1 cellular context compared by ENCODE assay signal in genomic region chr1:2175055-2175414, GRCh38.
TF ChIP-seq lines count a peak whose summit lies in the region.

No MANE protein-coding gene starts in this region.

TF ChIP-seq in K562, 482 proteins besides CTCF, POLR2A, EP300 and RAD21:
- TF ChIP-seq SIRT6 (IDR thresholded peaks at IDR 0.05; ENCODE audit: low read depth, low read length), result no peak
- no peak for TF ChIP-seq ZFP1 (CRISPR knock-in tag; IDR thresholded peaks at IDR 0.05)
- no peak for TF ChIP-seq SMC3 (conservative IDR thresholded peaks at IDR 0.05; ENCODE audit: insufficient read depth, low read depth, low read length)
- TF ChIP-seq ZFP91 (CRISPR knock-in tag; IDR thresholded peaks at IDR 0.05), result no peak
- TF ChIP-seq RBM22 (IDR thresholded peaks at IDR 0.05; ENCODE audit: low read depth, low read length, poor library complexity, severe bottlenecking), result no peak
- no peak for TF ChIP-seq NCOR1 (IDR thresholded peaks at IDR 0.05)
- TF ChIP-seq NKRF (IDR thresholded peaks at IDR 0.05; ENCODE audit: borderline replicate concordance), result no peak
- no peak for TF ChIP-seq ZNF274 (IDR thresholded peaks at IDR 0.05; ENCODE audit: borderline replicate concordance, low read depth, low read length)
- no peak for TF ChIP-seq KLF10 (CRISPR knock-in tag; IDR thresholded peaks at IDR 0.05)
- no peak for TF ChIP-seq E2F3 (CRISPR knock-in tag; IDR thresholded peaks at IDR 0.05)
- no peak for TF ChIP-seq BRD4 (IDR thresholded peaks at IDR 0.05)
- TF ChIP-seq NELFE (IDR thresholded peaks at IDR 0.05; ENCODE audit: insufficient read depth, insufficient read length), result no peak
- no peak for TF ChIP-seq ZNF121 (CRISPR knock-in tag; conservative IDR thresholded peaks at IDR 0.05)
- TF ChIP-seq SMARCE1 (IDR thresholded peaks at IDR 0.05), result no peak
- TF ChIP-seq HDGF (IDR thresholded peaks at IDR 0.05), result no peak
- TF ChIP-seq ZNF212 (CRISPR knock-in tag; IDR thresholded peaks at IDR 0.05), result no peak
- TF ChIP-seq POLR2H (tag; IDR thresholded peaks at IDR 0.05; ENCODE audit: low read depth), result no peak
- no peak for TF ChIP-seq HINFP (tag; conservative IDR thresholded peaks at IDR 0.05; ENCODE audit: low read depth)
- no peak for TF ChIP-seq ZNF354B (CRISPR knock-in tag; IDR thresholded peaks at IDR 0.05)
